Comparison of ENCODE assay signal across 15 cellular contexts in the genomic region with DNA sequence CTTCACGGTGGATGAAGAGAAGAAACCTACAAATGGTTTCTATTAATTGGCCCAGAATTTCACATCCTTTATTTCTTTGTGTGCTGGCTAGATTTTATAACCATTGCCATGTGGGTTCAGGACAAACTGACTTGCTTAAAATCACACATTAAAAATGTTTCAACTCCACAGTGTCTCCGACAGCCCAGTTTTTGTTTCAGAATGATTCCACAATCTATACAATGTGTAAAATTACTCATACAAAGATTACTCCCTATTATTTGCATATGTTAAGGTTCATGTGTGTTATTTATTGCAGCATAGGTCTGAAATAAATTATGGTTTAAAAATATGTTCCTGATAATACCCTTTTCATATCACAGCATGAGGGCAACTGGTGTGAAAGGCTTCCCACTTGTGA. TPM values are rescaled to one million over a fixed set of nuclear protein-coding genes. Genes with fewer than 3 reads are reported as not detected.
DNase-seq lines count a peak whose midpoint lies in the region; ATAC-seq and TF ChIP-seq lines count a peak whose summit lies in the region.
"Had no signal": no experiment of that assay in that cellular context is flagged by ENCODE, and none has a peak within 500 bp of the region (broad histone marks: within the 10 kb centered on the region; RNA-seq: fewer than 3 reads in every experiment).

No MANE protein-coding gene starts in this region.

- peaks cover 20% of the 10 kb centered on the region for H3K27me3 Mint-ChIP-seq in activated T-cell treated with anti-CD3 and anti-CD28 coated beads, Interleukin-2, amount 50 U/mL, for 72 hours (ENCODE audit: low read depth)
- H3K27me3 Mint-ChIP-seq: CD4-positive, CD25-positive, alpha-beta regulatory T cell had no signal

- H3K9me3 Mint-ChIP-seq in activated T-cell treated with anti-CD3 and anti-CD28 coated beads, Interleukin-2, amount 50 U/mL, for 72 hours: no peaks in the 10 kb centered on the region

- no peak for TF ChIP-seq CTCF in foreskin fibroblast (IDR thresholded peaks at IDR 0.05; ENCODE audit: low read depth, low read length)

- H3K27ac Mint-ChIP-seq in activated T-cell treated with anti-CD3 and anti-CD28 coated beads, Interleukin-2, amount 50 U/mL, for 72 hours: no peak overlapping the region
- H3K27ac Mint-ChIP-seq: CD4-positive, CD25-positive, alpha-beta regulatory T cell had no signal

- ATAC-seq in GM19023 (IDR thresholded peaks at IDR 0.05; ENCODE audit: unreplicated experiment): peak; percentile 66
- ATAC-seq in GM21717 (IDR thresholded peaks at IDR 0.05; ENCODE audit: unreplicated experiment): peak; percentile 92
- peak; percentile 81 for ATAC-seq in HG03060 (IDR thresholded peaks at IDR 0.05; ENCODE audit: low read depth, unreplicated experiment)
- ATAC-seq in HG03575 (IDR thresholded peaks at IDR 0.05; ENCODE audit: extremely low read depth, insufficient number of reproducible peaks, low FRiP score, unreplicated experiment): peak; percentile 87
- ATAC-seq in activated T-cell treated with anti-CD3 and anti-CD28 coated beads, Interleukin-2, amount 50 U/mL, for 72 hours (replicated peaks in 1 of 2): no peak

- DNase-seq in activated T-cell treated with anti-CD3 and anti-CD28 coated beads, Interleukin-2, amount 50 U/mL, for 72 hours: no peak
- DNase-seq in NCI-H345 (lab: John Stamatoyannopoulos, UW) (no peak), NCI-H2029 (lab: John Stamatoyannopoulos, UW) (no peak), foreskin fibroblast (no peak)
- DNase-seq: activated CD4-positive, alpha-beta T cell treated with anti-CD3 and anti-CD28 coated beads, Interleukin-2, amount 50 U/mL, for 1 hour; brain microvascular endothelial cell; CD4-positive, CD25-positive, alpha-beta regulatory T cell; NCI-H446 treated with DMSO at 0.1 percent for 48 hours; PC-9 had no signal

- H3K4me1 Mint-ChIP-seq in activated T-cell treated with anti-CD3 and anti-CD28 coated beads, Interleukin-2, amount 50 U/mL, for 72 hours (ENCODE audit: low read depth): no peaks in the 10 kb centered on the region
- H3K4me1 Mint-ChIP-seq: CD4-positive, CD25-positive, alpha-beta regulatory T cell had no signal

- H3K4me3 ChIP-seq in foreskin fibroblast (ENCODE audit: low read depth in 1 of 2, low read length in 2 of 2): no peak overlapping the region
- H3K4me3 ChIP-seq: PC-9 had no signal

- no peaks in the 10 kb centered on the region for H3K36me3 Mint-ChIP-seq in activated T-cell treated with anti-CD3 and anti-CD28 coated beads, Interleukin-2, amount 50 U/mL, for 72 hours (ENCODE audit: insufficient read depth in 2 of 2)
- H3K36me3 Mint-ChIP-seq: CD4-positive, CD25-positive, alpha-beta regulatory T cell had no signal

- no peak overlapping the region for H3K4me3 Mint-ChIP-seq in activated T-cell treated with anti-CD3 and anti-CD28 coated beads, Interleukin-2, amount 50 U/mL, for 72 hours
- H3K4me3 Mint-ChIP-seq: CD4-positive, CD25-positive, alpha-beta regulatory T cell had no signal

RNA-seq across cellular contexts. Expression of a gene that starts 20.6 kb away (rescaled TPM):
- not detected for total RNA-seq in activated T-cell treated with anti-CD3 and anti-CD28 coated beads, Interleukin-2, amount 50 U/mL, for 72 hours
- total RNA-seq: CD4-positive, CD25-positive, alpha-beta regulatory T cell; G401; HT1080 had no signal

Comparison
In these comparisons a context has a peak if more than half of its experiments do, and no peak if none do; other contexts are left out.
1. ATAC-seq: peak in GM19023 (single experiment), GM21717 (single experiment), HG03060 (single experiment) and HG03575 (single experiment); none in activated T-cell treated with anti-CD3 and anti-CD28 coated beads, Interleukin-2, amount 50 U/mL, for 72 hours (0 of 2).